9 cellular contexts compared by ENCODE assay signal in genomic region chrX:63506320-63506719, GRCh38.
DNase-seq lines count a peak whose midpoint lies in the region; TF ChIP-seq lines count a peak whose summit lies in the region.
"Had no signal": no experiment of that assay in that cellular context is flagged by ENCODE, and none has a peak within 500 bp of the region (broad histone marks: within the 10 kb centered on the region; RNA-seq: fewer than 3 reads in every experiment).

No MANE protein-coding gene starts in this region.

- intact Hi-C loops in activated CD4-positive, alpha-beta T cell treated with anti-CD3 and anti-CD28 coated beads, Interleukin-2, amount 10 ng/mL, durations not matched to agents 24 days and 14 days (cut with micrococcal nuclease) = no loop called here

- no peak overlapping the region for H3K27ac Mint-ChIP-seq in chondrocyte (ENCODE audit: unreplicated experiment)
- H3K27ac Mint-ChIP-seq in progenitor cell of endocrine pancreas = no peak overlapping the region
- H3K27ac Mint-ChIP-seq in glutamatergic neuron (ENCODE audit: unreplicated experiment) = no peak overlapping the region
- no peak overlapping the region for H3K27ac Mint-ChIP-seq in activated CD4-positive, alpha-beta T cell treated with anti-CD3 and anti-CD28 coated beads, Interleukin-2, amount 10 ng/mL, durations not matched to agents 24 days and 14 days
- H3K27ac Mint-ChIP-seq: CD4-positive, alpha-beta memory T cell had no signal

- H3K27me3 Mint-ChIP-seq in chondrocyte (ENCODE audit: low read depth) = no peaks in the 10 kb centered on the region
- H3K27me3 Mint-ChIP-seq in progenitor cell of endocrine pancreas = no peaks in the 10 kb centered on the region
- peaks cover 2% of the 10 kb centered on the region for H3K27me3 Mint-ChIP-seq in glutamatergic neuron (ENCODE audit: unreplicated experiment)
- H3K27me3 Mint-ChIP-seq in activated CD4-positive, alpha-beta T cell treated with anti-CD3 and anti-CD28 coated beads, Interleukin-2, amount 10 ng/mL, durations not matched to agents 24 days and 14 days = no peaks in the 10 kb centered on the region
- H3K27me3 Mint-ChIP-seq: CD4-positive, alpha-beta memory T cell had no signal

- H3K4me3 Mint-ChIP-seq in chondrocyte (ENCODE audit: unreplicated experiment) = no peak overlapping the region
- no peak overlapping the region for H3K4me3 Mint-ChIP-seq in progenitor cell of endocrine pancreas (ENCODE audit: low read depth)
- no peak overlapping the region for H3K4me3 Mint-ChIP-seq in glutamatergic neuron (ENCODE audit: unreplicated experiment)
- H3K4me3 Mint-ChIP-seq in activated CD4-positive, alpha-beta T cell treated with anti-CD3 and anti-CD28 coated beads, Interleukin-2, amount 10 ng/mL, durations not matched to agents 24 days and 14 days = no peak overlapping the region
- H3K4me3 Mint-ChIP-seq: CD4-positive, alpha-beta memory T cell had no signal

- peaks cover 7% of the 10 kb centered on the region for H3K9me3 Mint-ChIP-seq in chondrocyte (ENCODE audit: low read depth)
- H3K9me3 Mint-ChIP-seq in progenitor cell of endocrine pancreas (ENCODE audit: low read depth) = peaks cover 11% of the 10 kb centered on the region
- H3K9me3 Mint-ChIP-seq in glutamatergic neuron (ENCODE audit: unreplicated experiment) = no peaks in the 10 kb centered on the region
- H3K9me3 Mint-ChIP-seq in activated CD4-positive, alpha-beta T cell treated with anti-CD3 and anti-CD28 coated beads, Interleukin-2, amount 10 ng/mL, durations not matched to agents 24 days and 14 days = no peaks in the 10 kb centered on the region
- H3K9me3 Mint-ChIP-seq: CD4-positive, alpha-beta memory T cell had no signal

- TF ChIP-seq CTCF in chondrocyte (IDR thresholded peaks at IDR 0.05) (peak; percentile 76), progenitor cell of endocrine pancreas (IDR thresholded peaks at IDR 0.05; ENCODE audit: unreplicated experiment) (peak; percentile 33), glutamatergic neuron (IDR thresholded peaks at IDR 0.05; ENCODE audit: partially characterized antibody, unreplicated experiment) (no peak)

- DNase-seq in NCI-H2029 (lab: John Stamatoyannopoulos, UW) (peak; percentile 0), NCI-H2029 treated with DMSO at 0.1 percent for 48 hours (lab: John Stamatoyannopoulos, UW) (no peak), NCI-H1092 (lab: John Stamatoyannopoulos, UW) (peak; percentile 4), chondrocyte (ENCODE audit: low spot score) (no peak), progenitor cell of endocrine pancreas (ENCODE audit: low spot score, unreplicated experiment) (no peak), glutamatergic neuron (no peak), NOMO-1 (lab: John Stamatoyannopoulos, UW; ENCODE audit: unreplicated experiment in 2 of 2) (no peak)
- no peak for DNase-seq in activated CD4-positive, alpha-beta T cell treated with anti-CD3 and anti-CD28 coated beads, Interleukin-2, amount 10 ng/mL, durations not matched to agents 24 days and 14 days

- peaks cover 6% of the 10 kb centered on the region for H3K4me1 Mint-ChIP-seq in chondrocyte (ENCODE audit: low read depth)
- peaks cover 5% of the 10 kb centered on the region for H3K4me1 Mint-ChIP-seq in progenitor cell of endocrine pancreas (ENCODE audit: low read depth)
- H3K4me1 Mint-ChIP-seq in glutamatergic neuron (ENCODE audit: low read depth, unreplicated experiment) = peaks cover 5% of the 10 kb centered on the region
- no peaks in the 10 kb centered on the region for H3K4me1 Mint-ChIP-seq in activated CD4-positive, alpha-beta T cell treated with anti-CD3 and anti-CD28 coated beads, Interleukin-2, amount 10 ng/mL, durations not matched to agents 24 days and 14 days

- H3K36me3 Mint-ChIP-seq in chondrocyte (ENCODE audit: low read depth) = no peaks in the 10 kb centered on the region
- no peaks in the 10 kb centered on the region for H3K36me3 Mint-ChIP-seq in progenitor cell of endocrine pancreas (ENCODE audit: insufficient read depth)
- no peaks in the 10 kb centered on the region for H3K36me3 Mint-ChIP-seq in glutamatergic neuron (ENCODE audit: unreplicated experiment)
- H3K36me3 Mint-ChIP-seq in activated CD4-positive, alpha-beta T cell treated with anti-CD3 and anti-CD28 coated beads, Interleukin-2, amount 10 ng/mL, durations not matched to agents 24 days and 14 days (ENCODE audit: low read depth) = no peaks in the 10 kb centered on the region
- H3K36me3 Mint-ChIP-seq: CD4-positive, alpha-beta memory T cell had no signal

Comparison
In these comparisons a context has a peak if more than half of its experiments do, and no peak if none do; other contexts are left out.
1. DNase-seq: peak in NCI-H2029 (single experiment) and NCI-H1092 (single experiment); none in NCI-H2029 treated with DMSO at 0.1 percent for 48 hours (single experiment), chondrocyte (single experiment), progenitor cell of endocrine pancreas (single experiment), glutamatergic neuron (single experiment), activated CD4-positive, alpha-beta T cell treated with anti-CD3 and anti-CD28 coated beads, Interleukin-2, amount 10 ng/mL, durations not matched to agents 24 days and 14 days (single experiment) and NOMO-1 (0 of 2).